ENCODE assay signal across 22 cellular contexts in the genomic region with DNA sequence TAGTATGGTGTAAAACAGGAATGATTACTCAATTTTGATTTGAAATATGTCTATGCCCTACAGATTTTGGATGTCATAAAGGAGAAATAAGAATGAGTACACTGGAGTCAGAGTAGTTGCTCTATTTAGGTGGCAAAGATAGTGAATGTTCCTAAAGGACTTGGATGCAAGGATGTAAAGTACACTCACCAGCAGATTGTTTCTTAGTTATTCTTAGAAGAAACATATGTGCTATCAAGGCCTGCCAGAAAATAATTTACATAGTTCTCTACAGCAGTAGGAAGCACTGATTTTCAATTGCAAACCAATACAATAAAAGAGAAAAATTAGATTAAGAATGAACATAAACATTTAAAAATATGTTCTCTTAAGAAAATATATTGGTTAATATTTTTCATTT.
"Had no signal": no experiment of that assay in that cellular context is flagged by ENCODE, and none has a peak within 500 bp of the region (broad histone marks: within the 10 kb centered on the region; RNA-seq: fewer than 3 reads in every experiment).

No MANE protein-coding gene starts in this region.

- H3K27me3 Mint-ChIP-seq: dendritic cell treated with granulocyte-macrophage colony-stimulating factor and Interleukin-4, amounts not matched to agents 40 ng/mL and 50 ng/mL, for 4 days; effector memory CD8-positive, alpha-beta T cell; naive thymus-derived CD4-positive, alpha-beta T cell had no signal

- H3K36me3 Mint-ChIP-seq: immature natural killer cell; mesothelial cell of epicardium; naive thymus-derived CD4-positive, alpha-beta T cell had no signal

- ATAC-seq: effector memory CD8-positive, alpha-beta T cell; esophagus mucosa; gastrocnemius medialis; heart left ventricle; left cardiac atrium; left lung; left ventricle myocardium superior; lower lobe of right lung; naive thymus-derived CD4-positive, alpha-beta T cell had no signal

- H3K9me3 Mint-ChIP-seq: dendritic cell treated with granulocyte-macrophage colony-stimulating factor and Interleukin-4, amounts not matched to agents 40 ng/mL and 50 ng/mL, for 4 days had no signal

- DNase-seq: colonic mucosa; cortex of kidney; effector CD8-positive, alpha-beta T cell; effector memory CD8-positive, alpha-beta T cell; endodermal cell; erythroblast; esophagus squamous epithelium; foreskin fibroblast; foreskin melanocyte; gastrocnemius medialis; heart left ventricle; hypothalamus; immature natural killer cell; left cardiac atrium; left lung; left ventricle myocardium superior; lower lobe of right lung; mesenchymal stem cell; naive thymus-derived CD4-positive, alpha-beta T cell had no signal

- H3K4me3 Mint-ChIP-seq: dendritic cell treated with granulocyte-macrophage colony-stimulating factor and Interleukin-4, amounts not matched to agents 40 ng/mL and 50 ng/mL, for 4 days; effector memory CD8-positive, alpha-beta T cell; endodermal cell; immature natural killer cell; mesothelial cell of epicardium; naive thymus-derived CD4-positive, alpha-beta T cell had no signal

- H3K27ac Mint-ChIP-seq: dendritic cell treated with granulocyte-macrophage colony-stimulating factor and Interleukin-4, amounts not matched to agents 40 ng/mL and 50 ng/mL, for 4 days; effector memory CD8-positive, alpha-beta T cell; endodermal cell; immature natural killer cell; mesothelial cell of epicardium; naive thymus-derived CD4-positive, alpha-beta T cell had no signal

- H3K4me1 Mint-ChIP-seq: endodermal cell; immature natural killer cell; mesothelial cell of epicardium; naive thymus-derived CD4-positive, alpha-beta T cell had no signal
